ENCODE assay signal across 31 cellular contexts in genomic region chr22:20302438-20303228, GRCh38.
"Had no signal": no experiment of that assay in that cellular context is flagged by ENCODE, and none has a peak within 500 bp of the region (broad histone marks: within the 10 kb centered on the region; RNA-seq: fewer than 3 reads in every experiment).

No MANE protein-coding gene starts in this region.

- H3K27ac Mint-ChIP-seq: activated CD4-positive, alpha-beta T cell treated with anti-CD3 and anti-CD28 coated beads, Interleukin-2, amount 10 ng/mL, durations not matched to agents 24 days and 14 days; activated CD8-positive, alpha-beta T cell treated with anti-CD3 and anti-CD28 coated beads for 36 hours; activated naive CD8-positive, alpha-beta T cell treated with anti-CD3 and anti-CD28 coated beads for 36 hours; activated T-cell treated with anti-CD3 and anti-CD28 coated beads, Interleukin-2, amount 50 U/mL, for 72 hours; activated T-helper 17 cell treated with anti-CD3 and anti-CD28 coated beads, Interleukin-2, amount 50 U/mL, for 72 hours had no signal

- DNase-seq: activated CD4-positive, alpha-beta T cell treated with anti-CD3 and anti-CD28 coated beads, Interleukin-2, amount 10 ng/mL, durations not matched to agents 24 days and 14 days; activated CD4-positive, alpha-beta T cell treated with anti-CD3 and anti-CD28 coated beads, Interleukin-2, amount 50 U/mL, for 4 hours; activated CD8-positive, alpha-beta T cell treated with anti-CD3 and anti-CD28 coated beads for 36 hours; activated effector memory CD4-positive, alpha-beta T cell treated with anti-CD3 and anti-CD28 coated beads, Interleukin-2, amount 50 U/mL, for 16 hours; activated naive CD4-positive, alpha-beta T cell; activated naive CD8-positive, alpha-beta T cell treated with anti-CD3 and anti-CD28 coated beads for 36 hours; activated T-cell treated with anti-CD3 and anti-CD28 coated beads, Interleukin-2, amount 50 U/mL, for 1 hour; activated T-cell treated with anti-CD3 and anti-CD28 coated beads, Interleukin-2, amount 50 U/mL, for 72 hours; amniotic stem cell; aorta; brain microvascular endothelial cell; central memory CD4-positive, alpha-beta T cell; MM.1S; MV-4-11; NCI-H1092; NCI-H1436 treated with DMSO at 0.1 percent for 48 hours; NCI-H1694 treated with DMSO at 0.1 percent for 48 hours; NCI-H2029; NCI-H345; NCI-H524 treated with DMSO at 0.1 percent for 48 hours; NCI-H748 treated with DMSO at 0.1 percent for 48 hours; NK-92 treated with Interleukin-12 subunit alpha and Interleukin-12 subunit beta, amount 100 ng/mL, for 24 hours; PC-3; Peyer's patch; RPMI8226; SIG-M5; SW 1271; T-helper 1 cell had no signal

- H3K4me3 Mint-ChIP-seq: activated CD4-positive, alpha-beta T cell treated with anti-CD3 and anti-CD28 coated beads, Interleukin-2, amount 10 ng/mL, durations not matched to agents 24 days and 14 days; activated CD8-positive, alpha-beta T cell treated with anti-CD3 and anti-CD28 coated beads for 36 hours; activated naive CD8-positive, alpha-beta T cell treated with anti-CD3 and anti-CD28 coated beads for 36 hours; activated T-cell treated with anti-CD3 and anti-CD28 coated beads, Interleukin-2, amount 50 U/mL, for 72 hours; activated T-helper 17 cell treated with anti-CD3 and anti-CD28 coated beads, Interleukin-2, amount 50 U/mL, for 72 hours had no signal

- H3K36me3 Mint-ChIP-seq: activated naive CD8-positive, alpha-beta T cell treated with anti-CD3 and anti-CD28 coated beads for 36 hours had no signal

- H3K27me3 Mint-ChIP-seq: activated T-helper 17 cell treated with anti-CD3 and anti-CD28 coated beads, Interleukin-2, amount 50 U/mL, for 72 hours had no signal

- H3K4me2 ChIP-seq: KMS-11 had no signal

- H3K4me1 Mint-ChIP-seq: activated T-helper 17 cell treated with anti-CD3 and anti-CD28 coated beads, Interleukin-2, amount 50 U/mL, for 72 hours had no signal

- FAIRE-seq: TTC549 had no signal

- H3K27me3 ChIP-seq: Peyer's patch had no signal

- H3K36me3 ChIP-seq: brain microvascular endothelial cell, Peyer's patch had no signal

- H3K9me3 Mint-ChIP-seq: activated CD4-positive, alpha-beta T cell treated with anti-CD3 and anti-CD28 coated beads, Interleukin-2, amount 10 ng/mL, durations not matched to agents 24 days and 14 days; activated CD8-positive, alpha-beta T cell treated with anti-CD3 and anti-CD28 coated beads for 36 hours; activated naive CD8-positive, alpha-beta T cell treated with anti-CD3 and anti-CD28 coated beads for 36 hours; activated T-cell treated with anti-CD3 and anti-CD28 coated beads, Interleukin-2, amount 50 U/mL, for 72 hours; activated T-helper 17 cell treated with anti-CD3 and anti-CD28 coated beads, Interleukin-2, amount 50 U/mL, for 72 hours had no signal

- H3K9ac ChIP-seq: KMS-11 had no signal

- ATAC-seq: activated CD8-positive, alpha-beta T cell treated with anti-CD3 and anti-CD28 coated beads for 36 hours; activated T-cell treated with anti-CD3 and anti-CD28 coated beads, Interleukin-2, amount 50 U/mL, for 72 hours; activated T-helper 17 cell treated with anti-CD3 and anti-CD28 coated beads, Interleukin-2, amount 50 U/mL, for 72 hours; PC-3 had no signal

- H3K9me3 ChIP-seq: Peyer's patch had no signal

- H3K27ac ChIP-seq: brain microvascular endothelial cell, KMS-11, Peyer's patch had no signal

- H3K4me3 ChIP-seq: Peyer's patch had no signal
